In genomic region chr1:9275161-9275560, GRCh38 we compare ENCODE assay signal across 11 cellular contexts. TPM values are rescaled to one million over a fixed set of nuclear protein-coding genes. Genes with fewer than 3 reads are reported as not detected.
DNase-seq lines count a peak whose midpoint lies in the region; ATAC-seq and TF ChIP-seq lines count a peak whose summit lies in the region.
"Had no signal": no experiment of that assay in that cellular context is flagged by ENCODE, and none has a peak within 500 bp of the region (broad histone marks: within the 10 kb centered on the region; RNA-seq: fewer than 3 reads in every experiment).

No MANE protein-coding gene starts in this region.

- peak overlapping the region; percentile 16 to 31 for H3K27ac Mint-ChIP-seq in activated naive CD4-positive, alpha-beta T cell treated with anti-CD3 and anti-CD28 coated beads, Interleukin-2, amount 50 U/mL, for 72 hours
- no peak overlapping the region for H3K27ac Mint-ChIP-seq in activated naive CD4-positive, alpha-beta T cell treated with anti-CD3 and anti-CD28 coated beads, Interleukin-2, amount 10 ng/mL, durations not matched to agents 7 days and 5 days
- peak overlapping the region in 1 of 2 donors; percentile 28 for H3K27ac Mint-ChIP-seq in stimulated activated naive CD8-positive, alpha-beta T cell treated with anti-CD3 and anti-CD28 coated beads, Interleukin-15, amount 100 ng/mL, for 72 hours

- CTCF ChIA-PET in activated naive CD4-positive, alpha-beta T cell treated with anti-CD3 and anti-CD28 coated beads, Interleukin-2, amount 10 ng/mL, durations not matched to agents 7 days and 5 days (lab: Charles Lee) = interaction anchor here (0.8 to 1.3 kb wide), 7 partner anchors 8 to 216 kb away, joined by 3 to 8 read pairs (median 5); no protein-coding TSS in a partner anchor

- no peak overlapping the region for H3K4me3 Mint-ChIP-seq in activated naive CD4-positive, alpha-beta T cell treated with anti-CD3 and anti-CD28 coated beads, Interleukin-2, amount 10 ng/mL, durations not matched to agents 7 days and 5 days
- peak overlapping the region in 1 of 2 donors; percentile 7 for H3K4me3 Mint-ChIP-seq in stimulated activated naive CD8-positive, alpha-beta T cell treated with anti-CD3 and anti-CD28 coated beads, Interleukin-15, amount 100 ng/mL, for 72 hours

- ATAC-seq in activated naive CD4-positive, alpha-beta T cell treated with anti-CD3 and anti-CD28 coated beads, Interleukin-2, amount 50 U/mL, for 72 hours = no peak
- peak; percentile 21 for ATAC-seq in stimulated activated naive CD8-positive, alpha-beta T cell treated with anti-CD3 and anti-CD28 coated beads, Interleukin-15, amount 100 ng/mL, for 72 hours

- peaks cover 0 to 6% of the 10 kb centered on the region in 2 donors for H3K36me3 Mint-ChIP-seq in activated naive CD4-positive, alpha-beta T cell treated with anti-CD3 and anti-CD28 coated beads, Interleukin-2, amount 50 U/mL, for 72 hours
- no peaks in the 10 kb centered on the region for H3K36me3 Mint-ChIP-seq in activated naive CD4-positive, alpha-beta T cell treated with anti-CD3 and anti-CD28 coated beads, Interleukin-2, amount 10 ng/mL, durations not matched to agents 7 days and 5 days

- peaks cover 29% of the 10 kb centered on the region for H3K4me1 Mint-ChIP-seq in activated naive CD4-positive, alpha-beta T cell treated with anti-CD3 and anti-CD28 coated beads, Interleukin-2, amount 10 ng/mL, durations not matched to agents 7 days and 5 days
- peaks cover 36% of the 10 kb centered on the region for H3K4me1 Mint-ChIP-seq in stimulated activated naive CD8-positive, alpha-beta T cell treated with anti-CD3 and anti-CD28 coated beads, Interleukin-15, amount 100 ng/mL, for 72 hours

- H3K27me3 Mint-ChIP-seq in activated naive CD4-positive, alpha-beta T cell treated with anti-CD3 and anti-CD28 coated beads, Interleukin-2, amount 10 ng/mL, durations not matched to agents 7 days and 5 days = peaks cover 23% of the 10 kb centered on the region
- no peaks in the 10 kb centered on the region for H3K27me3 Mint-ChIP-seq in stimulated activated naive CD8-positive, alpha-beta T cell treated with anti-CD3 and anti-CD28 coated beads, Interleukin-15, amount 100 ng/mL, for 72 hours

- TF ChIP-seq CTCF in fibroblast of villous mesenchyme (IDR thresholded peaks at IDR 0.05; ENCODE audit: insufficient read depth, low read depth, low read length) = no peak

- H3K4me3 ChIP-seq in fibroblast of villous mesenchyme (ENCODE audit: low read depth, low read length) = no peak overlapping the region
- H3K4me3 ChIP-seq: esophagus squamous epithelium, pancreas had no signal

- no peaks in the 10 kb centered on the region for H3K9me3 Mint-ChIP-seq in activated naive CD4-positive, alpha-beta T cell treated with anti-CD3 and anti-CD28 coated beads, Interleukin-2, amount 50 U/mL, for 72 hours
- H3K9me3 Mint-ChIP-seq in activated naive CD4-positive, alpha-beta T cell treated with anti-CD3 and anti-CD28 coated beads, Interleukin-2, amount 10 ng/mL, durations not matched to agents 7 days and 5 days = peaks cover 3% of the 10 kb centered on the region
- H3K9me3 Mint-ChIP-seq in stimulated activated naive CD8-positive, alpha-beta T cell treated with anti-CD3 and anti-CD28 coated beads, Interleukin-15, amount 100 ng/mL, for 72 hours = no peaks in the 10 kb centered on the region

- no peak for DNase-seq in activated naive CD4-positive, alpha-beta T cell treated with anti-CD3 and anti-CD28 coated beads, Interleukin-2, amount 50 U/mL, for 72 hours (ENCODE audit: low spot score in 2 of 2)
- no peak for DNase-seq in activated naive CD4-positive, alpha-beta T cell treated with anti-CD3 and anti-CD28 coated beads, Interleukin-2, amount 10 ng/mL, durations not matched to agents 7 days and 5 days
- peak; percentile 75 for DNase-seq in RPMI7951 (ENCODE audit: low read depth)
- DNase-seq in fibroblast of villous mesenchyme (ENCODE audit: low read depth) = peak; percentile 47
- no peak for DNase-seq in stimulated activated naive CD8-positive, alpha-beta T cell treated with anti-CD3 and anti-CD28 coated beads, Interleukin-15, amount 100 ng/mL, for 72 hours
- no peak for DNase-seq in LoVo (ENCODE audit: low spot score)
- no peak for DNase-seq in DMS153 treated with DMSO at 0.1 percent for 48 hours (lab: John Stamatoyannopoulos, UW; ENCODE audit: unreplicated experiment)
- no peak for DNase-seq in SHP77 (lab: John Stamatoyannopoulos, UW)
- DNase-seq: esophagus squamous epithelium, NCI-H1105 treated with DMSO at 0.1 percent for 48 hours, pancreas had no signal

RNA-seq across cellular contexts. Expression of gene SPSB1, which starts 17.5 kb away (rescaled TPM):
- total RNA-seq in activated naive CD4-positive, alpha-beta T cell treated with anti-CD3 and anti-CD28 coated beads, Interleukin-2, amount 50 U/mL, for 72 hours = 10 to 100 TPM in 1 of 2 donors, 1 to 10 TPM in 1; 3.8 to 12.6 TPM
- total RNA-seq in RPMI7951 (2014; rRNA removed; shearing (Covaris generic)) = 7.6 and 10.3 TPM in 2 replicates
- 20.7 and 48.6 TPM in 2 replicates for total RNA-seq in fibroblast of villous mesenchyme

RNA-seq across cellular contexts. Expression of gene H6PD, which starts 40.6 kb away (rescaled TPM):
- 10 to 100 TPM in 1 of 2 donors, 1 to 10 TPM in 1; 4.4 to 16.2 TPM for total RNA-seq in activated naive CD4-positive, alpha-beta T cell treated with anti-CD3 and anti-CD28 coated beads, Interleukin-2, amount 50 U/mL, for 72 hours
- total RNA-seq in RPMI7951 (2014; rRNA removed; shearing (Covaris generic)) = 8.4 and 10.2 TPM in 2 replicates
- total RNA-seq in fibroblast of villous mesenchyme = 27.2 and 47.4 TPM in 2 replicates

Comparison
In these comparisons a context has a peak if more than half of its experiments do, and no peak if none do; other contexts are left out.
1. DNase-seq: peak in RPMI7951 (single experiment) and fibroblast of villous mesenchyme (single experiment); none in activated naive CD4-positive, alpha-beta T cell treated with anti-CD3 and anti-CD28 coated beads, Interleukin-2, amount 50 U/mL, for 72 hours (0 of 2), activated naive CD4-positive, alpha-beta T cell treated with anti-CD3 and anti-CD28 coated beads, Interleukin-2, amount 10 ng/mL, durations not matched to agents 7 days and 5 days (single experiment), stimulated activated naive CD8-positive, alpha-beta T cell treated with anti-CD3 and anti-CD28 coated beads, Interleukin-15, amount 100 ng/mL, for 72 hours (0 of 2), LoVo (single experiment), DMS153 treated with DMSO at 0.1 percent for 48 hours (single experiment) and SHP77 (0 of 2).